ENCODE assay signal across 9 cellular contexts in genomic region chr7:93092757-93093370, GRCh38. TPM values are rescaled to one million over a fixed set of nuclear protein-coding genes. Genes with fewer than 3 reads are reported as not detected.
DNase-seq lines count a peak whose midpoint lies in the region; ATAC-seq and TF ChIP-seq lines count a peak whose summit lies in the region.
"Had no signal": no experiment of that assay in that cellular context is flagged by ENCODE, and none has a peak within 500 bp of the region (broad histone marks: within the 10 kb centered on the region; RNA-seq: fewer than 3 reads in every experiment).

No MANE protein-coding gene starts in this region.

- no peaks in the 10 kb centered on the region for H3K27me3 ChIP-seq in right atrium auricular region
- H3K27me3 ChIP-seq: BLaER1 had no signal

- no peak overlapping the region for H3K4me3 Mint-ChIP-seq in nephron progenitor cell

- H3K36me3 Mint-ChIP-seq in nephron progenitor cell (ENCODE audit: low read depth) = no peaks in the 10 kb centered on the region

- H3K4me1 Mint-ChIP-seq in nephron progenitor cell = no peaks in the 10 kb centered on the region

- ATAC-seq in HG02870 (IDR thresholded peaks at IDR 0.05; ENCODE audit: unreplicated experiment) = peak; percentile 67

- peaks cover 56% of the 10 kb centered on the region for H3K27me3 Mint-ChIP-seq in nephron progenitor cell (ENCODE audit: low read depth, poor library complexity)

- DNase-seq in NCI-H146 treated with DMSO at 0.1 percent for 48 hours (lab: John Stamatoyannopoulos, UW; ENCODE audit: unreplicated experiment) (peak; percentile 2), NCI-H146 (lab: John Stamatoyannopoulos, UW) (no peak), RPMI7951 (ENCODE audit: low read depth) (peak; percentile 52), iPS-NIHi7 (ENCODE audit: extremely low spot score) (peak; percentile 38), nephron progenitor cell (no peak), right atrium auricular region (ENCODE audit: low spot score) (no peak), SHP77 (lab: John Stamatoyannopoulos, UW) (no peak)

- no peaks in the 10 kb centered on the region for H3K36me3 ChIP-seq in right atrium auricular region
- H3K36me3 ChIP-seq: BLaER1 had no signal

- no peak overlapping the region for H3K27ac ChIP-seq in right atrium auricular region
- H3K27ac ChIP-seq: BLaER1 had no signal

- H3K4me1 ChIP-seq in right atrium auricular region = no peaks in the 10 kb centered on the region
- H3K4me1 ChIP-seq: BLaER1 had no signal

- H3K4me3 ChIP-seq in right atrium auricular region = no peak overlapping the region
- H3K4me3 ChIP-seq: BLaER1 had no signal

- H3K9me3 Mint-ChIP-seq in nephron progenitor cell = peaks cover 12% of the 10 kb centered on the region

- H3K27ac Mint-ChIP-seq in nephron progenitor cell = no peak overlapping the region

- peaks cover 0 to 6% of the 10 kb centered on the region in 2 donors for H3K9me3 ChIP-seq in right atrium auricular region

- TF ChIP-seq CTCF in nephron progenitor cell (IDR thresholded peaks at IDR 0.05) (no peak), right atrium auricular region (IDR thresholded peaks at IDR 0.05) (no peak)

RNA-seq across cellular contexts. Expression of gene SAMD9, which starts 24.9 kb away (rescaled TPM):
- 18.8 and 24.3 TPM in 2 replicates for total RNA-seq in RPMI7951 (2014; rRNA removed; shearing (Covaris generic))
- total RNA-seq in right atrium auricular region = 1 to 10 TPM; 2.3 to 3.6 TPM

RNA-seq across cellular contexts. Expression of gene SAMD9L, which starts 55.3 kb away (rescaled TPM):
- total RNA-seq in RPMI7951 (2014; rRNA removed; shearing (Covaris generic)) = 25.9 and 33.9 TPM in 2 replicates
- total RNA-seq in right atrium auricular region = 1 to 10 TPM; 4.1 to 5.7 TPM

Comparison
In these comparisons a context has a peak if more than half of its experiments do, and no peak if none do; other contexts are left out.
1. DNase-seq: peak in NCI-H146 treated with DMSO at 0.1 percent for 48 hours (single experiment), RPMI7951 (single experiment) and iPS-NIHi7 (single experiment); none in NCI-H146 (single experiment), nephron progenitor cell (single experiment), right atrium auricular region (single experiment) and SHP77 (0 of 2).